In the genomic region with DNA sequence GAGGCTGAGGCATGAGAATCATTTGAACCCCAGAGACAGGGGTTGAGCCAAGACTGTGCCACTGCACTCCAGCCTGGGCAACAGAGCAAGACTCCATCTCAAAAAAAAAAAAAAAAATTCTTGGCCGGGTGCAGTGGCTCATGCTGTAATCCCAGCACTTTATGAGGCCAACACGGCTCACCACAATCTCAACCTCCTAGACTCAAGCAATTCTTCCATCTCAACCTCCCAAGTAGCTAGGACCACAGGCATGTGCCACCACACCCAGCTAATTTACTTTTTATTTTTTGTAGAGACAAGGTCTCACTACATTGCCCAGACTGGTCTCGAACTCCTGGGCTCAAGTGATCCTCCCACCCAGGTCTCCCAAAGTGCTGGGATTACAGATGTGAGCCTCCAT, we compare ENCODE assay signal across 1 cellular context.
TF ChIP-seq lines count a peak whose summit lies in the region.

No MANE protein-coding gene starts in this region.

TF ChIP-seq in K562, 482 proteins besides CTCF, POLR2A, EP300 and RAD21:
- peak; percentile 40; the same call in 1 of the 2 replicates for TF ChIP-seq ZNF121 (CRISPR knock-in tag; conservative IDR thresholded peaks at IDR 0.05)
- TF ChIP-seq BCOR (IDR thresholded peaks at IDR 0.05): peak; percentile 42; the same call in 1 of the 2 replicates
TF ChIP-seq in K562: peak in this region for 2; not testable (repeated sequence) for 480.
